ENCODE assay signal across 8 cellular contexts in the genomic region with DNA sequence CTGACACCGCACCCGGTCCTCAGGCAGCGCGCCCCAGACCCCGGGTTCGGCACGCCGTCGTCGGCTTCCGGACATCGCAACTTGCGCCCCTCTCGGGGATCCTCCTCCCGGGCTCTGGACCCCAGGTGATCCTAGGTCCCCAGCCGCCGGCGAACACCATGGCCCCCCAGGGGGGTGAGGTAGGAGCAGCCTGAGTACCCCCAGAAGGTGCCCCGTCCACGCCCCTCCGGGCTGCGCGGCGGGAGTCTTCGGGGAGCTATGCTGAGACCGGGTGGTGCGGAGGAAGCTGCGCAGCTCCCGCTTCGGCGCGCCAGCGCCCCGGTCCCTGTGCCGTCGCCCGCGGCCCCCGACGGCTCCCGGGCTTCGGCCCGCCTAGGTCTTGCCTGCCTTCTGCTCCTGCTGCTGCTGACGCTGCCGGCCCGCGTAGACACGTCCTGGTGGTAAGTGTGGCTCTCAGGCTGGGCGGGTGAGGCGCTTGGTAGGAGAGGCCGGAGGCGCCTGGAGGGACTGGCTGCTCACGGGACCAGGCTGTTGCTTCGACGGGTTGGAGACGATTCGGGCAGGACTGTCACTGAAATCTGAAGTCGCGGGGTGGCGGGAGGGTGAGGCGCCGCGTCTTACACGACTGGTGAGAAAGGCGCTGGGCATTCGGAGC. TPM values are rescaled to one million over a fixed set of nuclear protein-coding genes. Genes with fewer than 3 reads are reported as not detected.
DNase-seq lines count a peak whose midpoint lies in the region; ATAC-seq, FAIRE-seq and TF ChIP-seq lines count a peak whose summit lies in the region.

No MANE protein-coding gene starts in this region.

- H3K27ac Mint-ChIP-seq in CD14-positive monocyte, result no peak overlapping the region
- no peak overlapping the region for H3K27ac Mint-ChIP-seq in activated naive CD8-positive, alpha-beta T cell

- FAIRE-seq in H54 (lab: Jason Lieb, UNC), result no peak

- DNase-seq in CD14-positive monocyte (ENCODE audit: low spot score) (no peak), spleen (peak; percentile 80), NCI-H2171 (lab: John Stamatoyannopoulos, UW) (no peak), H54 (ENCODE audit: insufficient read length, low spot score) (no peak)

- H3K4me3 Mint-ChIP-seq in CD14-positive monocyte, result peak overlapping the region; percentile 71 to 85
- H3K4me3 Mint-ChIP-seq in activated naive CD8-positive, alpha-beta T cell, result peak overlapping the region; percentile 52

- H3K36me3 Mint-ChIP-seq in CD14-positive monocyte, result peaks cover 0 to 5% of the 10 kb centered on the region in 2 donors
- no peaks in the 10 kb centered on the region for H3K36me3 Mint-ChIP-seq in activated naive CD8-positive, alpha-beta T cell

- H3K4me1 ChIP-seq in iPS-18a (ENCODE audit: control insufficient read depth, low read depth, low read length) (peaks cover 9% of the 10 kb centered on the region), spleen (peaks cover 7 to 26% (median 20%) of the 10 kb centered on the region in 6 donors)

- H3K27ac ChIP-seq in iPS-18a (ENCODE audit: low read length) (no peak overlapping the region), spleen (no peak overlapping the region)

- intact Hi-C loops in CD14-positive monocyte (cut with micrococcal nuclease) (loop anchor here in 1 of 2 donors (10.0 kb wide), 1 partner anchor 196 kb away; a partner anchor contains a TSS), spleen (cut with DNase I; ENCODE audit: low total_unique reads) (loop anchor here (5.0 kb wide), 1 partner anchor 198 kb away; a partner anchor contains a TSS)

- H3K4me1 Mint-ChIP-seq in CD14-positive monocyte, result peaks cover 15% of the 10 kb centered on the region
- peaks cover 9% of the 10 kb centered on the region for H3K4me1 Mint-ChIP-seq in activated naive CD8-positive, alpha-beta T cell (ENCODE audit: low read depth)

- TF ChIP-seq POLR2A in spleen (IDR thresholded peaks at IDR 0.05) (no peak), H54 (IDR thresholded peaks at IDR 0.05; ENCODE audit: low read depth, low read length) (no peak)

- H3K9me3 Mint-ChIP-seq in CD14-positive monocyte, result peaks cover 0 to 14% (median 4%) of the 10 kb centered on the region in 7 donors
- H3K9me3 Mint-ChIP-seq in activated naive CD8-positive, alpha-beta T cell (ENCODE audit: low read depth), result no peaks in the 10 kb centered on the region

- H3K9me3 ChIP-seq in iPS-18a (ENCODE audit: control insufficient read depth, low read depth, low read length), result no peaks in the 10 kb centered on the region
- no peaks in the 10 kb centered on the region for H3K9me3 ChIP-seq in spleen

- TF ChIP-seq CTCF in CD14-positive monocyte (IDR thresholded peaks at IDR 0.05), result no peak
- TF ChIP-seq CTCF in spleen (IDR thresholded peaks at IDR 0.05 in 8 of 11, conservative IDR thresholded peaks at IDR 0.05 in 3 of 11), result no peak

- H3K4me3 ChIP-seq in iPS-18a (ENCODE audit: low read length) (peak overlapping the region; percentile 71), spleen (peak overlapping the region; percentile 50 to 74 (median 58))

- ATAC-seq in HG03045 (IDR thresholded peaks at IDR 0.05; ENCODE audit: unreplicated experiment) (peak; percentile 27), GM18519 (IDR thresholded peaks at IDR 0.05; ENCODE audit: low FRiP score, unreplicated experiment) (no peak)

- H3K27me3 ChIP-seq in iPS-18a (ENCODE audit: control insufficient read depth, insufficient read depth, low read length), result peaks cover 92% of the 10 kb centered on the region
- peaks cover 0 to 63% (median 31%) of the 10 kb centered on the region in 7 donors for H3K27me3 ChIP-seq in spleen (replicated peaks in 1 of 7)

- WGBS in spleen, 5 donors, result 7 to 31% (median 11%) methylated on average over 27 to 66 of the region's 66 CpGs

- no peaks in the 10 kb centered on the region for H3K36me3 ChIP-seq in iPS-18a (ENCODE audit: control insufficient read depth, low read depth, low read length)
- no peaks in the 10 kb centered on the region for H3K36me3 ChIP-seq in spleen

- peaks cover 46 to 77% (median 61%) of the 10 kb centered on the region in 3 donors for H3K27me3 Mint-ChIP-seq in CD14-positive monocyte (ENCODE audit: low read depth in 3 of 3)
- peaks cover 10% of the 10 kb centered on the region for H3K27me3 Mint-ChIP-seq in activated naive CD8-positive, alpha-beta T cell

- H3K9ac ChIP-seq in iPS-18a (ENCODE audit: low read length), result no peak overlapping the region

RNA-seq across cellular contexts. Expression of a gene that starts 0.4 kb away (rescaled TPM):
- polyA plus RNA-seq in CD14-positive monocyte, result under 1 TPM in 1 of 2 donors, not detected in 1; 0.07 TPM
- total RNA-seq in spleen, result 1 to 10 TPM in 6 of 7 donors, under 1 TPM in 1; 0.97 to 5.8 (median 1.9) TPM
- polyA plus RNA-seq in spleen, result under 1 TPM; 0.36 to 0.52 (median 0.48) TPM
